ENCODE assay signal across 10 cellular contexts in the genomic region with DNA sequence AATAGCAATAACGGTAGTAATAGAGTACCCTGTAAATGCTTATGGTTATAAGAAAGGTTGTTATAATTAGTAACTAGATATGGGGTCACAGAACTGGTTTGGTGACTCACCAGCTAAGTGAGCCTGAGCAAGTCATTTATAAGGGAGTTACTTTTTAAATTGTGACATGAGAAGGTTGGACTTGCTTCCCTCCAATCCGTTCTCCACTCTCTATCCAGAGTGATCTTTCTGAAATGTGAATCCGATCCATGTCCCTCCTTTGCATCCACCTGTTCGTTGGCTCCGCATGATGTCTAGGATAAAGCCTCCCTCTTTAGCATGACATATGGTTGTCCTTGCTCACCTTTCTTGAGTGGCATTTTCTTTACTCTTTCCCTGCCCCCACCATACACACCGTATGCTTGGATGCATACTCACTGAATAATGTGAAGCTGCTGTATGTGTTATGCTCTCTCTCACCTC.
DNase-seq lines count a peak whose midpoint lies in the region; ATAC-seq and TF ChIP-seq lines count a peak whose summit lies in the region.
"Had no signal": no experiment of that assay in that cellular context is flagged by ENCODE, and none has a peak within 500 bp of the region (broad histone marks: within the 10 kb centered on the region; RNA-seq: fewer than 3 reads in every experiment).

No MANE protein-coding gene starts in this region.

- H3K36me3 Mint-ChIP-seq in activated naive CD8-positive, alpha-beta T cell treated with anti-CD3 and anti-CD28 coated beads, Interleukin-2, amount 50 U/mL, for 24 hours (ENCODE audit: low read depth): no peaks in the 10 kb centered on the region
- no peaks in the 10 kb centered on the region for H3K36me3 Mint-ChIP-seq in osteocyte (ENCODE audit: unreplicated experiment)

- H3K27ac Mint-ChIP-seq in activated naive CD8-positive, alpha-beta T cell treated with anti-CD3 and anti-CD28 coated beads, Interleukin-2, amount 50 U/mL, for 24 hours: peak overlapping the region; percentile 93
- H3K27ac Mint-ChIP-seq in osteocyte (ENCODE audit: unreplicated experiment): peak overlapping the region; percentile 71

- peaks cover 83% of the 10 kb centered on the region for H3K4me1 Mint-ChIP-seq in activated naive CD8-positive, alpha-beta T cell treated with anti-CD3 and anti-CD28 coated beads, Interleukin-2, amount 50 U/mL, for 24 hours
- H3K4me1 Mint-ChIP-seq in osteocyte (ENCODE audit: unreplicated experiment): peaks cover 78% of the 10 kb centered on the region

- CTCF ChIA-PET in RWPE1 (lab: Yijun Ruan, JAX): no interaction called here

- no peaks in the 10 kb centered on the region for H3K27me3 Mint-ChIP-seq in activated naive CD8-positive, alpha-beta T cell treated with anti-CD3 and anti-CD28 coated beads, Interleukin-2, amount 50 U/mL, for 24 hours
- H3K27me3 Mint-ChIP-seq in osteocyte (ENCODE audit: unreplicated experiment): no peaks in the 10 kb centered on the region

- POLR2A ChIA-PET in RWPE1 (lab: Yijun Ruan, JAX; ENCODE audit: low non-redundant PET): interaction anchor here (1.0 kb wide), 1 partner anchor 9 kb away, joined by 3 read pairs; no protein-coding TSS in a partner anchor

- H3K4me3 Mint-ChIP-seq in activated naive CD8-positive, alpha-beta T cell treated with anti-CD3 and anti-CD28 coated beads, Interleukin-2, amount 50 U/mL, for 24 hours: peak overlapping the region; percentile 37
- H3K4me3 Mint-ChIP-seq in osteocyte (ENCODE audit: unreplicated experiment): no peak overlapping the region

- DNase-seq in ELR (ENCODE audit: low read depth): peak; percentile 53
- peak; percentile 53 for DNase-seq in LoVo (ENCODE audit: low spot score)
- no peak for DNase-seq in activated naive CD8-positive, alpha-beta T cell treated with anti-CD3 and anti-CD28 coated beads, Interleukin-2, amount 50 U/mL, for 24 hours
- no peak for DNase-seq in osteocyte (ENCODE audit: extremely low spot score, unreplicated experiment)
- DNase-seq in RWPE1 (ENCODE audit: low spot score): no peak
- no peak for DNase-seq in NCI-H1436 treated with DMSO at 0.1 percent for 48 hours (lab: John Stamatoyannopoulos, UW)
- DNase-seq: activated gamma-delta T cell, dermis blood vessel endothelial cell, NCI-H446 treated with DMSO at 0.1 percent for 48 hours had no signal

- H3K9me3 Mint-ChIP-seq in activated naive CD8-positive, alpha-beta T cell treated with anti-CD3 and anti-CD28 coated beads, Interleukin-2, amount 50 U/mL, for 24 hours: no peaks in the 10 kb centered on the region
- no peaks in the 10 kb centered on the region for H3K9me3 Mint-ChIP-seq in osteocyte (ENCODE audit: unreplicated experiment)

- TF ChIP-seq CTCF in osteocyte (IDR thresholded peaks at IDR 0.05) (no peak), RWPE1 (conservative IDR thresholded peaks at IDR 0.05; ENCODE audit: low read depth) (no peak)

- ATAC-seq in activated naive CD8-positive, alpha-beta T cell treated with anti-CD3 and anti-CD28 coated beads, Interleukin-2, amount 50 U/mL, for 24 hours: no peak
- ATAC-seq in GM21526 (IDR thresholded peaks at IDR 0.05; ENCODE audit: low FRiP score, unreplicated experiment): no peak

- H3K27ac ChIP-seq in RWPE1: no peak overlapping the region

Comparison
In these comparisons a context has a peak if more than half of its experiments do, and no peak if none do; other contexts are left out.
1. DNase-seq: peak in ELR (single experiment) and LoVo (single experiment); none in activated naive CD8-positive, alpha-beta T cell treated with anti-CD3 and anti-CD28 coated beads, Interleukin-2, amount 50 U/mL, for 24 hours (single experiment), osteocyte (single experiment), RWPE1 (single experiment) and NCI-H1436 treated with DMSO at 0.1 percent for 48 hours (single experiment).